In the genomic region with DNA sequence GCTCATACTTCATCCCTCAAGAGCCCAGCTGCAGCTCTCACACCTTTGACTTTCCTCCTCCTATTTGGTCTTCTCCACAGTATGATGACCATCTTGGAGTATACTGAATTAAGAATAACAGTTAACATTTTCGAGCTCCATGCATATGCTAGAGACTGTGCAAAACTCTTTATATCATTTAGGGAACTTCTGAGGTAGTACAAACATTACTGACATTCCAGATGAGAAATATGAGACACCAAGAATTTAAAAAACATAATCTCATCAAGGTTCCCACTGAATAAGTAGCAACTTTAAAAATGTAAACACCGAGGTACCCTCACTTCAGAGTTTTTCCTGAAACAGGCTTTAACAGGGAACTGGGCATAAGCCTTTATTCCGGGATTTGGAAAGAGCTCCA, we compare ENCODE assay signal across 29 cellular contexts. TPM values are rescaled to one million over a fixed set of nuclear protein-coding genes. Genes with fewer than 3 reads are reported as not detected.
"Had no signal": no experiment of that assay in that cellular context is flagged by ENCODE, and none has a peak within 500 bp of the region (broad histone marks: within the 10 kb centered on the region; RNA-seq: fewer than 3 reads in every experiment).

No MANE protein-coding gene starts in this region.

- ATAC-seq: activated naive CD4-positive, alpha-beta T cell treated with anti-CD3 and anti-CD28 coated beads, Interleukin-2, amount 50 U/mL, for 72 hours; activated naive CD8-positive, alpha-beta T cell treated with anti-CD3 and anti-CD28 coated beads, Interleukin-2, amount 50 U/mL, for 24 hours; activated T-cell treated with anti-CD3 and anti-CD28 coated beads, Interleukin-2, amount 50 U/mL, for 4 hours; Panc1; Right ventricle myocardium inferior; T-cell had no signal

- H3K27ac ChIP-seq: KMS-11, SK-N-MC had no signal

- DNase-seq: activated B cell treated with CpG ODN at 0.5 μM for 24 hours; activated CD4-positive, alpha-beta T cell treated with anti-CD3 and anti-CD28 coated beads for 1 hour; activated CD4-positive, alpha-beta T cell treated with anti-CD3 and anti-CD28 coated beads, Interleukin-2, amount 10 ng/mL, durations not matched to agents 24 days and 14 days; activated CD4-positive, alpha-beta T cell treated with anti-CD3 and anti-CD28 coated beads, Interleukin-2, amount 50 U/mL, for 48 hours; activated CD8-positive, alpha-beta memory T cell treated with anti-CD3 and anti-CD28 coated beads for 24 hours; activated effector memory CD4-positive, alpha-beta T cell treated with anti-CD3 and anti-CD28 coated beads, Interleukin-2, amount 50 U/mL, for 16 hours; activated naive CD4-positive, alpha-beta T cell treated with Interleukin-2 at 50 U/mL for 16 hours; activated naive CD8-positive, alpha-beta T cell treated with anti-CD3 and anti-CD28 coated beads, Interleukin-2, amount 50 U/mL, for 24 hours; activated T-cell treated with anti-CD3 and anti-CD28 coated beads, Interleukin-2, amount 50 U/mL, for 4 hours; amygdala; NCI-H1092; NCI-H1417; NCI-H2029; NCI-H345; NCI-H510A; NCI-H69; NK-92 treated with Interleukin-12 subunit alpha and Interleukin-12 subunit beta, amount 100 ng/mL, for 24 hours; OCI-M1; RPMI8226; T-cell; T-helper 2 cell; T1000 had no signal

- H3K4me2 ChIP-seq: KMS-11 had no signal

- H3K9ac ChIP-seq: KMS-11 had no signal

- H3K4me3 ChIP-seq: SK-N-MC had no signal

RNA-seq across cellular contexts. Expression of gene FMO3, which starts 22.7 kb away (rescaled TPM):
- total RNA-seq: activated B cell treated with CpG ODN at 0.5 μM for 24 hours; activated CD4-positive, alpha-beta T cell treated with anti-CD3 and anti-CD28 coated beads, Interleukin-2, amount 10 ng/mL, durations not matched to agents 24 days and 14 days; activated naive CD4-positive, alpha-beta T cell treated with anti-CD3 and anti-CD28 coated beads, Interleukin-2, amount 50 U/mL, for 72 hours; activated T-cell treated with anti-CD3 and anti-CD28 coated beads, Interleukin-2, amount 50 U/mL, for 4 hours; bronchial epithelial cell; MCF 10A had no signal
